In genomic region chr6:169366177-169366901, GRCh38 we compare ENCODE assay signal across 17 cellular contexts.
DNase-seq lines count a peak whose midpoint lies in the region; ATAC-seq lines count a peak whose summit lies in the region.
"Had no signal": no experiment of that assay in that cellular context is flagged by ENCODE, and none has a peak within 500 bp of the region (broad histone marks: within the 10 kb centered on the region; RNA-seq: fewer than 3 reads in every experiment).

No MANE protein-coding gene starts in this region.

- H3K79me1 ChIP-seq in neuronal stem cell (ENCODE audit: low read depth, low read length) = peaks cover 2% of the 10 kb centered on the region

- H2AFZ ChIP-seq in neuronal stem cell (ENCODE audit: low read length) = no peak overlapping the region
- H2AFZ ChIP-seq: GM23248 had no signal

- no CpG with 5 or more reads among the region's 14 CpGs for WGBS in neuronal stem cell (ENCODE audit: extremely low coverage in 2 of 2, insufficient read length in 2 of 2, insufficient replicate concordance in 1 of 2), 2 donors

- peak overlapping the region; percentile 42 for H2AK5ac ChIP-seq in neuronal stem cell (ENCODE audit: low read depth, low read length)

- H2BK5ac ChIP-seq in neuronal stem cell (ENCODE audit: low read length) = peak overlapping the region; percentile 53

- H3K4me3 Mint-ChIP-seq in stimulated activated naive CD8-positive, alpha-beta T cell treated with anti-CD3 and anti-CD28 coated beads, Interleukin-15, amount 100 ng/mL, for 72 hours = no peak overlapping the region
- H3K4me3 Mint-ChIP-seq in activated T-cell treated with anti-CD3 and anti-CD28 coated beads, Interleukin-2, amount 50 U/mL, for 4 hours = no peak overlapping the region
- H3K4me3 Mint-ChIP-seq: CD14-positive monocyte, IgD-negative memory B cell had no signal

- no peak for DNase-seq in stimulated activated naive CD8-positive, alpha-beta T cell treated with anti-CD3 and anti-CD28 coated beads, Interleukin-15, amount 100 ng/mL, for 72 hours
- DNase-seq in stimulated activated naive CD8-positive, alpha-beta T cell treated with anti-CD3 and anti-CD28 coated beads, Interleukin-15, Interleukin-2, amounts not matched to agents 100 U/mL and 50 U/mL, for 24 hours = no peak
- DNase-seq in NCI-H345 treated with DMSO at 0.1 percent for 48 hours (lab: John Stamatoyannopoulos, UW; ENCODE audit: unreplicated experiment) = peak; percentile 71
- DNase-seq in neuronal stem cell (ENCODE audit: low spot score) = no peak
- no peak for DNase-seq in activated T-cell treated with anti-CD3 and anti-CD28 coated beads, Interleukin-2, amount 50 U/mL, for 4 hours
- no peak for DNase-seq in HK-2 (ENCODE audit: unreplicated experiment)
- no peak for DNase-seq in ecto neural progenitor cell (ENCODE audit: low spot score)
- DNase-seq: 8988T; CD4-positive, alpha-beta memory T cell; DMS79; GDM1; GM23248 had no signal

- peak overlapping the region; percentile 82 for H3K14ac ChIP-seq in neuronal stem cell (ENCODE audit: low read length)

- H3K4me1 Mint-ChIP-seq in stimulated activated naive CD8-positive, alpha-beta T cell treated with anti-CD3 and anti-CD28 coated beads, Interleukin-15, amount 100 ng/mL, for 72 hours = no peaks in the 10 kb centered on the region
- no peaks in the 10 kb centered on the region for H3K4me1 Mint-ChIP-seq in activated T-cell treated with anti-CD3 and anti-CD28 coated beads, Interleukin-2, amount 50 U/mL, for 4 hours (ENCODE audit: low read depth)
- H3K4me1 Mint-ChIP-seq: CD4-positive, alpha-beta memory T cell had no signal

- H3K4ac ChIP-seq in neuronal stem cell (ENCODE audit: low read length) = peak overlapping the region; percentile 37

- H2BK15ac ChIP-seq in neuronal stem cell (ENCODE audit: low read length) = no peak overlapping the region

- no peak overlapping the region for H3K4me2 ChIP-seq in neuronal stem cell (ENCODE audit: insufficient read depth, low read length, poor library complexity, severe bottlenecking)
- H3K4me2 ChIP-seq: BLaER1 had no signal

- H3K27ac ChIP-seq in neuronal stem cell (replicated peaks; ENCODE audit: low read length) = no peak overlapping the region
- H3K27ac ChIP-seq: BLaER1, GM23248 had no signal

- H3K4me3 ChIP-seq in neuronal stem cell (ENCODE audit: low read length in 2 of 2) = no peak overlapping the region
- H3K4me3 ChIP-seq: BLaER1, GM23248, HAP-1 had no signal

- no peak overlapping the region for H3K23ac ChIP-seq in neuronal stem cell (ENCODE audit: low read depth, low read length, poor library complexity)

- no peak overlapping the region for H3K27ac Mint-ChIP-seq in stimulated activated naive CD8-positive, alpha-beta T cell treated with anti-CD3 and anti-CD28 coated beads, Interleukin-15, amount 100 ng/mL, for 72 hours
- H3K27ac Mint-ChIP-seq: CD4-positive, alpha-beta memory T cell; IgD-negative memory B cell had no signal

- H4K8ac ChIP-seq in neuronal stem cell (ENCODE audit: low read depth, low read length) = peak overlapping the region; percentile 23

- H2BK12ac ChIP-seq in neuronal stem cell (ENCODE audit: low read length) = no peak overlapping the region

- H3K36me3 Mint-ChIP-seq in activated T-cell treated with anti-CD3 and anti-CD28 coated beads, Interleukin-2, amount 50 U/mL, for 4 hours (ENCODE audit: insufficient read depth) = no peaks in the 10 kb centered on the region
- H3K36me3 Mint-ChIP-seq: CD14-positive monocyte; CD4-positive, alpha-beta memory T cell; IgD-negative memory B cell had no signal

- H3K9me3 Mint-ChIP-seq in stimulated activated naive CD8-positive, alpha-beta T cell treated with anti-CD3 and anti-CD28 coated beads, Interleukin-15, amount 100 ng/mL, for 72 hours = peaks cover 0 to 5% of the 10 kb centered on the region in 2 donors
- no peaks in the 10 kb centered on the region for H3K9me3 Mint-ChIP-seq in activated T-cell treated with anti-CD3 and anti-CD28 coated beads, Interleukin-2, amount 50 U/mL, for 4 hours

- no peaks in the 10 kb centered on the region for H3K27me3 ChIP-seq in neuronal stem cell (ENCODE audit: control insufficient read depth in 3 of 3, insufficient read depth in 3 of 3, low read depth in 1 of 3, low read length in 3 of 3)
- H3K27me3 ChIP-seq: BLaER1 had no signal

- H2BK120ac ChIP-seq in neuronal stem cell (ENCODE audit: low read depth, low read length) = no peak overlapping the region

- H3K27me3 Mint-ChIP-seq in stimulated activated naive CD8-positive, alpha-beta T cell treated with anti-CD3 and anti-CD28 coated beads, Interleukin-15, amount 100 ng/mL, for 72 hours = no peaks in the 10 kb centered on the region
- H3K27me3 Mint-ChIP-seq in activated T-cell treated with anti-CD3 and anti-CD28 coated beads, Interleukin-2, amount 50 U/mL, for 4 hours (ENCODE audit: low read depth) = no peaks in the 10 kb centered on the region
- H3K27me3 Mint-ChIP-seq: CD4-positive, alpha-beta memory T cell; IgD-negative memory B cell had no signal

- peaks cover 0 to 8% of the 10 kb centered on the region in 2 donors for H3K9me3 ChIP-seq in neuronal stem cell (replicated peaks in 1 of 2; ENCODE audit: control insufficient read depth in 2 of 2, insufficient read depth in 1 of 2, low read depth in 1 of 2, low read length in 2 of 2)
- H3K9me3 ChIP-seq: BLaER1, HAP-1 had no signal

- no peaks in the 10 kb centered on the region for H3K36me3 ChIP-seq in neuronal stem cell (replicated peaks in 1 of 2; ENCODE audit: control insufficient read depth in 2 of 2, insufficient read depth in 2 of 2, low read length in 2 of 2)
- H3K36me3 ChIP-seq: BLaER1, HAP-1 had no signal

- no peaks in the 10 kb centered on the region for H3K4me1 ChIP-seq in neuronal stem cell (ENCODE audit: control insufficient read depth in 2 of 2, insufficient read depth in 1 of 2, low read depth in 1 of 2, low read length in 2 of 2)
- H3K4me1 ChIP-seq: HAP-1 had no signal

- H4K91ac ChIP-seq in neuronal stem cell (ENCODE audit: low read depth, low read length, poor library complexity) = no peak overlapping the region

- peak overlapping the region; percentile 80 for H3K18ac ChIP-seq in neuronal stem cell (ENCODE audit: low read length)

- peak overlapping the region; percentile 21 for H3K9ac ChIP-seq in neuronal stem cell (ENCODE audit: low read depth, low read length, poor library complexity)
- H3K9ac ChIP-seq: BLaER1, GM23248 had no signal

- peak; percentile 6 for ATAC-seq in stimulated activated naive CD8-positive, alpha-beta T cell treated with anti-CD3 and anti-CD28 coated beads, Interleukin-15, amount 100 ng/mL, for 72 hours
- no peak for ATAC-seq in stimulated activated naive CD8-positive, alpha-beta T cell treated with anti-CD3 and anti-CD28 coated beads, Interleukin-15, Interleukin-2, amounts not matched to agents 100 U/mL and 50 U/mL, for 24 hours
- no peak for ATAC-seq in activated T-cell treated with anti-CD3 and anti-CD28 coated beads, Interleukin-2, amount 50 U/mL, for 4 hours
- ATAC-seq in HG03175 (IDR thresholded peaks at IDR 0.05; ENCODE audit: unreplicated experiment) = no peak
